15 cellular contexts compared by ENCODE assay signal in the genomic region with DNA sequence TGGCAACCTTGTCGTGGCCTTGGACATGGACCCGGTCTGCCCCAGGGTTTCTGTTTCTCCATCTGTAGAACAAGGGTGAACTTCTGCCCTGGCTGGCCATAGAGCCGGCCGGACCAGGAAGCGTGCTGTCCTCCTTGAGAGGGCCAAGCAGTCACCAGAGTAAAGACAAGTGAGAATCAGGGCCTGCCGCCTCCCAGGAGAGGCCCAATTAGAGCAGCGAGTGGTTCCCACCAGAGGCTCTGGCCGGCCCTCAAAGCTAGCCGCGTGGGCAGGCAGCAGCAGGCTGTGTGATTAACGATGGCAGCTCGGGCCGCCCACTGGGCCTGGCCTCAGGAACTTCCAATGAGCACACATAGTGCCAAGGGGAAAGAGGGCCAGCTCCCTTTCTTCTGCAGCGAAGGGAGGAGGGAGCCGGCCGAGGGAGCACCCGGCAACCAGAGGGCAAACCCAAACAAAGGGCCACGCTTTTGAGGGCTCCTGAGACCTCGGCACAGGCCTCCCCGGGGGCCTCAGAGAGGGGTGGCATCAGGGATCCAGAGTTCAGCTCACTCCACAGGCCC.
DNase-seq lines count a peak whose midpoint lies in the region; TF ChIP-seq lines count a peak whose summit lies in the region.
"Had no signal": no experiment of that assay in that cellular context is flagged by ENCODE, and none has a peak within 500 bp of the region (broad histone marks: within the 10 kb centered on the region; RNA-seq: fewer than 3 reads in every experiment).

No MANE protein-coding gene starts in this region.

- no peaks in the 10 kb centered on the region for H3K9me3 ChIP-seq in MM.1S (replicated peaks; ENCODE audit: insufficient read depth, low read length)

- DNase-seq in AG08396 (ENCODE audit: low spot score) (peak; percentile 60), amniotic epithelial cell (ENCODE audit: low read depth) (peak; percentile 49), hypothalamus (lab: John Stamatoyannopoulos, UW) (peak in 44 of 51 donors; percentile 16 to 93 (median 64)), pons (ENCODE audit: low spot score) (peak; percentile 52), NCI-H69 (lab: John Stamatoyannopoulos, UW) (no peak), MM.1S (no peak), KBM-7 (no peak), NCI-H1105 (lab: John Stamatoyannopoulos, UW) (no peak)
- DNase-seq: activated effector memory CD4-positive, alpha-beta T cell treated with Interleukin-2 at 50 U/mL for 16 hours; AML-193; NCI-H1436 treated with DMSO at 0.1 percent for 48 hours; NK-92 treated with Interleukin-12 subunit alpha and Interleukin-12 subunit beta, amount 100 ng/mL, for 24 hours; stimulated activated CD4-positive, alpha-beta T cell treated with anti-CD3 and anti-CD28 coated beads, Interleukin-2, amount 100 ng/mL, for 24 hours; stimulated activated naive CD4-positive, alpha-beta T cell had no signal

- H3K79me2 ChIP-seq in MM.1S (ENCODE audit: low read length), result no peaks in the 10 kb centered on the region
- H3K79me2 ChIP-seq: hepatocyte had no signal

- H3K27me3 ChIP-seq in MM.1S (replicated peaks; ENCODE audit: insufficient read depth, low read length), result no peaks in the 10 kb centered on the region
- H3K27me3 ChIP-seq: hepatocyte had no signal

- in situ Hi-C loops in KBM-7 (cut with MboI; ENCODE audit: low pct_unique_long_range_greater_than_20kb, low sequenced_read_pairs), result no loop called here

- H3K9ac ChIP-seq in MM.1S (ENCODE audit: low read length), result no peak overlapping the region

- H3K9me2 ChIP-seq in MM.1S (replicated peaks; ENCODE audit: insufficient read depth, low read length), result no peaks in the 10 kb centered on the region

- no peaks in the 10 kb centered on the region for H3K4me1 ChIP-seq in MM.1S (ENCODE audit: low read length)

- no peaks in the 10 kb centered on the region for H3K36me3 ChIP-seq in MM.1S (replicated peaks; ENCODE audit: insufficient read depth, low read length)

- TF ChIP-seq CTCF in MM.1S (IDR thresholded peaks at IDR 0.05; ENCODE audit: low read length), result no peak

- no peaks in the 10 kb centered on the region for H4K20me1 ChIP-seq in MM.1S (ENCODE audit: insufficient read depth, low read length)

- H3K27ac ChIP-seq in MM.1S (ENCODE audit: low read length), result no peak overlapping the region
- H3K27ac ChIP-seq: hepatocyte had no signal

- H3K4me2 ChIP-seq in MM.1S (ENCODE audit: low read depth, low read length), result no peak overlapping the region
- H3K4me2 ChIP-seq: hepatocyte had no signal

- H3K4me3 ChIP-seq in MM.1S (ENCODE audit: low read length), result no peak overlapping the region
- H3K4me3 ChIP-seq: hepatocyte had no signal

- H3F3A ChIP-seq in MM.1S (ENCODE audit: insufficient read depth, low read length), result no peaks in the 10 kb centered on the region

- no peak overlapping the region for H2AFZ ChIP-seq in MM.1S (ENCODE audit: low read length)
- H2AFZ ChIP-seq: hepatocyte had no signal

Comparison
In these comparisons a context has a peak if more than half of its experiments do, and no peak if none do; other contexts are left out.
1. DNase-seq: peak in AG08396 (single experiment), amniotic epithelial cell (single experiment), hypothalamus (44 of 51) and pons (single experiment); none in NCI-H69 (single experiment), MM.1S (single experiment), KBM-7 (single experiment) and NCI-H1105 (single experiment).